Comparison of ENCODE assay signal across 9 cellular contexts in genomic region chr10:7484456-7485266, GRCh38.
DNase-seq lines count a peak whose midpoint lies in the region; ATAC-seq and TF ChIP-seq lines count a peak whose summit lies in the region.
"Had no signal": no experiment of that assay in that cellular context is flagged by ENCODE, and none has a peak within 500 bp of the region (broad histone marks: within the 10 kb centered on the region; RNA-seq: fewer than 3 reads in every experiment).

No MANE protein-coding gene starts in this region.

- H3K36me3 ChIP-seq in SU-DHL-6 (ENCODE audit: low read length), result no peaks in the 10 kb centered on the region
- no peaks in the 10 kb centered on the region for H3K36me3 ChIP-seq in esophagus muscularis mucosa

- no peaks in the 10 kb centered on the region for H3K36me3 Mint-ChIP-seq in effector memory CD8-positive, alpha-beta T cell (ENCODE audit: insufficient read depth)
- no peaks in the 10 kb centered on the region for H3K36me3 Mint-ChIP-seq in stimulated activated effector memory CD8-positive, alpha-beta T cell treated with anti-CD3 and anti-CD28 coated beads, Interleukin-12 subunit alpha, Interleukin-12 subunit beta, amount 100 ng/mL, for 72 hours

- H3K9me3 ChIP-seq in SU-DHL-6 (ENCODE audit: insufficient read depth, low read length) (no peaks in the 10 kb centered on the region), esophagus muscularis mucosa (no peaks in the 10 kb centered on the region)

- H3K27me3 ChIP-seq in SU-DHL-6 (ENCODE audit: low read length), result no peaks in the 10 kb centered on the region
- H3K27me3 ChIP-seq in esophagus muscularis mucosa, result peaks cover 0 to 24% (median 4%) of the 10 kb centered on the region in 4 donors

- 41% methylated on average over 13 of the region's 13 CpGs for WGBS in esophagus muscularis mucosa

- H3K4me1 Mint-ChIP-seq in effector memory CD8-positive, alpha-beta T cell (ENCODE audit: low read depth in 2 of 2), result peaks cover 56 to 75% of the 10 kb centered on the region in 2 donors
- peaks cover 63% of the 10 kb centered on the region for H3K4me1 Mint-ChIP-seq in stimulated activated effector memory CD8-positive, alpha-beta T cell treated with anti-CD3 and anti-CD28 coated beads, Interleukin-12 subunit alpha, Interleukin-12 subunit beta, amount 100 ng/mL, for 72 hours

- ATAC-seq in GM18907 (IDR thresholded peaks at IDR 0.05; ENCODE audit: unreplicated experiment) (peak; percentile 70), HG02943 (IDR thresholded peaks at IDR 0.05; ENCODE audit: low read depth, unreplicated experiment) (peak; percentile 63), omental fat pad (ENCODE audit: low FRiP score) (no peak)
- peak; percentile 91 for ATAC-seq in effector memory CD8-positive, alpha-beta T cell (replicated peaks)
- peak; percentile 95 for ATAC-seq in stimulated activated effector memory CD8-positive, alpha-beta T cell treated with anti-CD3 and anti-CD28 coated beads, Interleukin-12 subunit alpha, Interleukin-12 subunit beta, amount 100 ng/mL, for 72 hours

- DNase-seq in effector memory CD8-positive, alpha-beta T cell, result peak; percentile 53 to 69 (median 54)
- peak; percentile 26 to 74 for DNase-seq in stimulated activated effector memory CD8-positive, alpha-beta T cell treated with anti-CD3 and anti-CD28 coated beads, Interleukin-12 subunit alpha, Interleukin-12 subunit beta, amount 100 ng/mL, for 72 hours (ENCODE audit: low spot score in 2 of 2)
- no peak for DNase-seq in esophagus muscularis mucosa (ENCODE audit: extremely low spot score)
- no peak for DNase-seq in posterior vena cava (ENCODE audit: low spot score)
- no peak for DNase-seq in omental fat pad (ENCODE audit: low spot score)

- TF ChIP-seq EP300 in esophagus muscularis mucosa (IDR thresholded peaks at IDR 0.05), result no peak

- no peaks in the 10 kb centered on the region for H3K79me2 ChIP-seq in SU-DHL-6 (ENCODE audit: insufficient read depth, low read length)

- peak overlapping the region; percentile 70 for H2AFZ ChIP-seq in SU-DHL-6 (ENCODE audit: low read depth, low read length, severe bottlenecking)

- peak overlapping the region; percentile 69 to 76 for H3K4me3 Mint-ChIP-seq in effector memory CD8-positive, alpha-beta T cell
- H3K4me3 Mint-ChIP-seq in stimulated activated effector memory CD8-positive, alpha-beta T cell treated with anti-CD3 and anti-CD28 coated beads, Interleukin-12 subunit alpha, Interleukin-12 subunit beta, amount 100 ng/mL, for 72 hours, result peak overlapping the region; percentile 59

- H3K4me3 ChIP-seq in SU-DHL-6 (ENCODE audit: insufficient read depth, low read length, poor library complexity, severe bottlenecking) (peak overlapping the region; percentile 44), esophagus muscularis mucosa (peak overlapping the region in 1 of 4 donors; percentile 16)
- H3K4me3 ChIP-seq: SK-N-MC had no signal

- H3F3A ChIP-seq in SU-DHL-6 (ENCODE audit: insufficient read depth), result peaks cover 42% of the 10 kb centered on the region

- peak overlapping the region; percentile 58 for H3K9ac ChIP-seq in SU-DHL-6 (ENCODE audit: low read length)

- H3K27ac ChIP-seq in SU-DHL-6 (ENCODE audit: low read depth, low read length), result peak overlapping the region; percentile 96
- H3K27ac ChIP-seq in esophagus muscularis mucosa (replicated peaks in 1 of 4), result no peak overlapping the region
- H3K27ac ChIP-seq: SK-N-MC had no signal

- TF ChIP-seq CTCF in SU-DHL-6 (IDR thresholded peaks at IDR 0.05; ENCODE audit: insufficient read depth, low read length, poor library complexity, severe bottlenecking), result no peak
- no peak for TF ChIP-seq CTCF in esophagus muscularis mucosa (IDR thresholded peaks at IDR 0.05)
- TF ChIP-seq CTCF in omental fat pad (IDR thresholded peaks at IDR 0.05), result no peak

- H3K9me2 ChIP-seq in SU-DHL-6 (replicated peaks; ENCODE audit: insufficient read depth, low read length), result no peaks in the 10 kb centered on the region

- H3K27ac Mint-ChIP-seq in effector memory CD8-positive, alpha-beta T cell, result peak overlapping the region; percentile 91 to 100
- peak overlapping the region; percentile 95 for H3K27ac Mint-ChIP-seq in stimulated activated effector memory CD8-positive, alpha-beta T cell treated with anti-CD3 and anti-CD28 coated beads, Interleukin-12 subunit alpha, Interleukin-12 subunit beta, amount 100 ng/mL, for 72 hours

- intact Hi-C loops in esophagus muscularis mucosa (cut with DNase I), result no loop called here
- intact Hi-C loops in posterior vena cava (cut with DNase I), result no loop called here

- peak overlapping the region; percentile 82 for H3K4me2 ChIP-seq in SU-DHL-6 (ENCODE audit: low read depth, low read length, poor library complexity, severe bottlenecking)

- H3K4me1 ChIP-seq in esophagus muscularis mucosa, result peaks cover 3 to 19% (median 8%) of the 10 kb centered on the region in 4 donors

- no peaks in the 10 kb centered on the region for H3K27me3 Mint-ChIP-seq in effector memory CD8-positive, alpha-beta T cell

- H3K9me3 Mint-ChIP-seq in effector memory CD8-positive, alpha-beta T cell, result peaks cover 0 to 4% of the 10 kb centered on the region in 2 donors
- peaks cover 4% of the 10 kb centered on the region for H3K9me3 Mint-ChIP-seq in stimulated activated effector memory CD8-positive, alpha-beta T cell treated with anti-CD3 and anti-CD28 coated beads, Interleukin-12 subunit alpha, Interleukin-12 subunit beta, amount 100 ng/mL, for 72 hours

- no peaks in the 10 kb centered on the region for H4K20me1 ChIP-seq in SU-DHL-6 (ENCODE audit: low read depth, low read length)

- no peak for TF ChIP-seq POLR2A in esophagus muscularis mucosa (IDR thresholded peaks at IDR 0.05; ENCODE audit: low read depth)

Comparison
In these comparisons a context has a peak if more than half of its experiments do, and no peak if none do; other contexts are left out.
1. DNase-seq: peak in effector memory CD8-positive, alpha-beta T cell (3 of 3) and stimulated activated effector memory CD8-positive, alpha-beta T cell treated with anti-CD3 and anti-CD28 coated beads, Interleukin-12 subunit alpha, Interleukin-12 subunit beta, amount 100 ng/mL, for 72 hours (2 of 2); none in esophagus muscularis mucosa (single experiment), posterior vena cava (single experiment) and omental fat pad (single experiment).